ENCODE assay signal across 10 cellular contexts in genomic region chr6:43715056-43715788, GRCh38. TPM values are rescaled to one million over a fixed set of nuclear protein-coding genes. Genes with fewer than 3 reads are reported as not detected.
A peak's percentile ranks its signal among the peaks of the same experiment; 100 is the strongest.
DNase-seq lines count a peak whose midpoint lies in the region; ATAC-seq, FAIRE-seq and TF ChIP-seq lines count a peak whose summit lies in the region.
"Had no signal": no experiment of that assay in that cellular context is flagged by ENCODE, and none has a peak within 500 bp of the region (broad histone marks: within the 10 kb centered on the region; RNA-seq: fewer than 3 reads in every experiment).

No MANE protein-coding gene starts in this region.

- FAIRE-seq in urothelium cell line (lab: Jason Lieb, UNC) (no peak), kidney (lab: Jason Lieb, UNC) (no peak)

- H3K9ac ChIP-seq in kidney (ENCODE audit: low read length in 2 of 2): no peak overlapping the region

- H3K36me3 ChIP-seq in mucosa of descending colon (ENCODE audit: low read depth): no peaks in the 10 kb centered on the region
- no peaks in the 10 kb centered on the region for H3K36me3 ChIP-seq in kidney (ENCODE audit: control insufficient read depth in 1 of 2, insufficient read depth in 2 of 2, low read length in 2 of 2)

- H3K9me3 ChIP-seq in mucosa of descending colon (no peaks in the 10 kb centered on the region), kidney (ENCODE audit: control insufficient read depth in 1 of 2, low read length in 2 of 2) (no peaks in the 10 kb centered on the region)

- ATAC-seq in GM18519 (IDR thresholded peaks at IDR 0.05; ENCODE audit: low FRiP score, unreplicated experiment) (peak; percentile 82), GM21515 (IDR thresholded peaks at IDR 0.05; ENCODE audit: unreplicated experiment) (peak; percentile 81), HG03196 (IDR thresholded peaks at IDR 0.05; ENCODE audit: unreplicated experiment) (peak; percentile 84), mucosa of descending colon (peak; percentile 54)
- ATAC-seq: activated naive CD4-positive, alpha-beta T cell treated with anti-CD3 and anti-CD28 coated beads, Interleukin-2, amount 50 U/mL, for 72 hours; T-cell had no signal

- H3K4me3 ChIP-seq in mucosa of descending colon: no peak overlapping the region
- H3K4me3 ChIP-seq in kidney (ENCODE audit: low read length in 2 of 2): no peak overlapping the region

- intact Hi-C loops in mucosa of descending colon (cut with DNase I, micrococcal nuclease): no loop called here
- intact Hi-C loops in kidney (cut with DNase I): no loop called here

- H3K27ac ChIP-seq in kidney (ENCODE audit: low read depth in 2 of 2, low read length in 2 of 2): no peak overlapping the region

- TF ChIP-seq CTCF in mucosa of descending colon (IDR thresholded peaks at IDR 0.05) (no peak), kidney (IDR thresholded peaks at IDR 0.05; ENCODE audit: borderline replicate concordance, extremely low read depth, insufficient read depth) (no peak)

- H3K4me1 ChIP-seq in mucosa of descending colon (ENCODE audit: low read depth) (no peaks in the 10 kb centered on the region), kidney (ENCODE audit: control insufficient read depth in 1 of 2, insufficient read depth in 1 of 2, low read depth in 1 of 2, low read length in 2 of 2) (peaks cover 0 to 4% of the 10 kb centered on the region in 2 donors)

- DNase-seq in mucosa of descending colon (no peak), NCI-H2107 (lab: John Stamatoyannopoulos, UW) (no peak), urothelium cell line (ENCODE audit: low spot score) (no peak), kidney (no peak)
- no peak for DNase-seq in activated naive CD4-positive, alpha-beta T cell (lab: John Stamatoyannopoulos, UW)

RNA-seq across cellular contexts. Expression of gene MRPS18A, which starts 27.6 kb away (rescaled TPM):
- total RNA-seq in mucosa of descending colon (10 to 100 TPM; 36.9 to 65.7 (median 61.9) TPM), kidney (36.4 TPM)
- 103 TPM for polyA plus RNA-seq in kidney (ENCODE audit: insufficient read depth, low read depth, low replicate concordance)

RNA-seq across cellular contexts. Expression of gene VEGFA, which starts 54.8 kb away (rescaled TPM):
- total RNA-seq in mucosa of descending colon (100 to 1,000 TPM in 1 of 3 donors, 10 to 100 TPM in 2; 89.4 to 165 (median 94.7) TPM), kidney (36.3 TPM)
- 111 TPM for polyA plus RNA-seq in kidney (ENCODE audit: insufficient read depth, low read depth, low replicate concordance)
